9 cellular contexts compared by ENCODE assay signal in the genomic region with DNA sequence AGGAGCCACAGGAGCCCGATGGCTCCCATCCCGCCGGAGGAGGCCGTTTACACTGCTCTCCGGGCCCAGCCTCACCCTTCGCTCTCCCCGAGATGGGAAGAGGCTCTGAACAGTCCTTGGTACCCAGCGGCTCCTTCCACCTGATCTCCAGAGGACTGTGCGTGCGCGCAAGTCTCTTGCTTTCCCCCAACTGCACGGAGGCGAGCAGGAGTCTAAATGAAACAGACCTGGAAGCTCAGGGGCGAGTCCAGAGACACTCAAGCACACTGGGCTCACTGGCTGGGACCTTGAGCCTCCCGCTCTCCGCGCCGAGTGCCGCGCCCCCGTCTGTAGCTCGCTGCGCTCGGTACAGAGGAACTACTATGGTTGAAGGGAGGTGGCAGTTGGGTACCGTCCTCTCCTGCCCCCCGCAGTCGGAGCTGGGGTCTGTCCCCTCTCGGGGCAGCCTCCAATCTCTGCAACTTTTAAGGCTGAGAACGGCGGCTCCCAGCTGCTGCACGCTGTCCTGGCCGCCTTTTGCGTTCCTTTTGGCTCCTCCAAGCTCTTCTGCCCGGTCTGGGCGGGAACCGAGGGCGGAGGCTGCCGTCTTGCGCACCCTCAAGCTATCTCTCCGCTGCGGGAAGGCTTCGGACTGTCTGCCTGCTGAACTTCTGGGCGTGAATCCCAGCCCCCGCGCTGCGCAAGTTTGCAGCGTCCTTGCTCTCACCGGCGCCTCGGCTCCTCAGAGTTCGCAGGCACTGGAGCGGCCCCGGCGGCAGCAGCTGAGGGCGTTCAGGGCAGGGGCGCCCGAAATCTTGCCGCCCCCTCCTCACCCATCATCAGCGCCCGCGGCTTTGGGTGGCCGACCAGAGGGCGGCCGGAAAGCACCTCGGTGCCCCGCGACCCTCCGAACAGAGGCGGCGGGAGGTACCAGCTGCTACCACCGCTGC. TPM values are rescaled to one million over a fixed set of nuclear protein-coding genes. Genes with fewer than 3 reads are reported as not detected.
DNase-seq lines count a peak whose midpoint lies in the region; ATAC-seq and TF ChIP-seq lines count a peak whose summit lies in the region.
"Had no signal": no experiment of that assay in that cellular context is flagged by ENCODE, and none has a peak within 500 bp of the region (broad histone marks: within the 10 kb centered on the region; RNA-seq: fewer than 3 reads in every experiment).

No MANE protein-coding gene starts in this region.

- H3K36me3 Mint-ChIP-seq in nephron progenitor cell (ENCODE audit: low read depth) = no peaks in the 10 kb centered on the region
- H3K36me3 Mint-ChIP-seq in T-helper 2 cell treated with Interferon-gamma antibody and Interleukin-4, amounts not matched to agents 5 μg/mL and 100 μg/mL, for 36 hours (ENCODE audit: low read depth) = no peaks in the 10 kb centered on the region

- H3K27me3 Mint-ChIP-seq in nephron progenitor cell (ENCODE audit: low read depth, poor library complexity) = peaks cover 61% of the 10 kb centered on the region
- H3K27me3 Mint-ChIP-seq in T-helper 2 cell treated with Interferon-gamma antibody and Interleukin-4, amounts not matched to agents 5 μg/mL and 100 μg/mL, for 36 hours (ENCODE audit: low read depth) = peaks cover 39% of the 10 kb centered on the region

- H3K4me1 Mint-ChIP-seq in nephron progenitor cell = peaks cover 11% of the 10 kb centered on the region
- H3K4me1 Mint-ChIP-seq in T-helper 2 cell treated with Interferon-gamma antibody and Interleukin-4, amounts not matched to agents 5 μg/mL and 100 μg/mL, for 36 hours (ENCODE audit: low read depth) = no peaks in the 10 kb centered on the region

- DNase-seq in NCI-H2196 (lab: John Stamatoyannopoulos, UW; ENCODE audit: unreplicated experiment) = peak; percentile 10
- no peak for DNase-seq in NCI-H2196 treated with DMSO at 0.1 percent for 48 hours (lab: John Stamatoyannopoulos, UW; ENCODE audit: unreplicated experiment)
- DNase-seq in nephron progenitor cell = peak; percentile 7
- no peak for DNase-seq in T-helper 2 cell treated with Interferon-gamma antibody and Interleukin-4, amounts not matched to agents 5 μg/mL and 100 μg/mL, for 36 hours (ENCODE audit: low spot score)

- peaks cover 4 to 12% of the 10 kb centered on the region in 2 donors for H3K4me1 ChIP-seq in esophagus (ENCODE audit: control insufficient read depth in 2 of 2, insufficient read depth in 2 of 2, low read length in 1 of 2)

- H3K4me3 ChIP-seq in esophagus (ENCODE audit: low read depth in 1 of 2, low read length in 2 of 2) = peak overlapping the region; percentile 8 to 23

- WGBS in esophagus, 2 donors = 1 to 3% methylated on average over 68 to 71 of the region's 71 CpGs

- ATAC-seq in GM19455 (IDR thresholded peaks at IDR 0.05; ENCODE audit: unreplicated experiment) (no peak), GM21390 (IDR thresholded peaks at IDR 0.05; ENCODE audit: unreplicated experiment) (no peak)

- no peaks in the 10 kb centered on the region for H3K36me3 ChIP-seq in esophagus (ENCODE audit: control insufficient read depth in 2 of 2, insufficient read depth in 2 of 2, low read length in 1 of 2)

- no peaks in the 10 kb centered on the region for H3K9me3 Mint-ChIP-seq in nephron progenitor cell
- H3K9me3 Mint-ChIP-seq in T-helper 2 cell treated with Interferon-gamma antibody and Interleukin-4, amounts not matched to agents 5 μg/mL and 100 μg/mL, for 36 hours = no peaks in the 10 kb centered on the region

- TF ChIP-seq CTCF in nephron progenitor cell (IDR thresholded peaks at IDR 0.05) = no peak

- H3K9me3 ChIP-seq in esophagus (ENCODE audit: control insufficient read depth in 2 of 2, insufficient read depth in 1 of 2, low read depth in 1 of 2, low read length in 1 of 2) = no peaks in the 10 kb centered on the region

- H3K27ac Mint-ChIP-seq in nephron progenitor cell = no peak overlapping the region
- no peak overlapping the region for H3K27ac Mint-ChIP-seq in T-helper 2 cell treated with Interferon-gamma antibody and Interleukin-4, amounts not matched to agents 5 μg/mL and 100 μg/mL, for 36 hours

- H3K4me3 Mint-ChIP-seq in nephron progenitor cell = peak overlapping the region; percentile 79
- H3K4me3 Mint-ChIP-seq in T-helper 2 cell treated with Interferon-gamma antibody and Interleukin-4, amounts not matched to agents 5 μg/mL and 100 μg/mL, for 36 hours = no peak overlapping the region

- peaks cover 0 to 15% of the 10 kb centered on the region in 2 donors for H3K27me3 ChIP-seq in esophagus (ENCODE audit: control insufficient read depth in 1 of 2, insufficient read depth in 2 of 2, low read length in 2 of 2)

- H3K27ac ChIP-seq in esophagus (ENCODE audit: low read depth in 2 of 2, low read length in 1 of 2) = no peak overlapping the region
- H3K27ac ChIP-seq: C4-2B had no signal

TF ChIP-seq in PFSK-1, 5 proteins besides CTCF, POLR2A, EP300 and RAD21:
- TF ChIP-seq TAF1 (IDR thresholded peaks at IDR 0.05; ENCODE audit: borderline replicate concordance, insufficient read depth, low read length) (no peak), POLR2AphosphoS5 (IDR thresholded peaks at IDR 0.05; ENCODE audit: low read depth, low read length) (no peak), FOXP2 (optimal IDR thresholded peaks at IDR 0.05; ENCODE audit: borderline replicate concordance, extremely low read depth, extremely low read length, insufficient read depth) (peak; percentile 8), SIN3A (IDR thresholded peaks at IDR 0.05; ENCODE audit: borderline replicate concordance, insufficient read depth, low read length) (no peak)
- TF ChIP-seq, protein P1, sequence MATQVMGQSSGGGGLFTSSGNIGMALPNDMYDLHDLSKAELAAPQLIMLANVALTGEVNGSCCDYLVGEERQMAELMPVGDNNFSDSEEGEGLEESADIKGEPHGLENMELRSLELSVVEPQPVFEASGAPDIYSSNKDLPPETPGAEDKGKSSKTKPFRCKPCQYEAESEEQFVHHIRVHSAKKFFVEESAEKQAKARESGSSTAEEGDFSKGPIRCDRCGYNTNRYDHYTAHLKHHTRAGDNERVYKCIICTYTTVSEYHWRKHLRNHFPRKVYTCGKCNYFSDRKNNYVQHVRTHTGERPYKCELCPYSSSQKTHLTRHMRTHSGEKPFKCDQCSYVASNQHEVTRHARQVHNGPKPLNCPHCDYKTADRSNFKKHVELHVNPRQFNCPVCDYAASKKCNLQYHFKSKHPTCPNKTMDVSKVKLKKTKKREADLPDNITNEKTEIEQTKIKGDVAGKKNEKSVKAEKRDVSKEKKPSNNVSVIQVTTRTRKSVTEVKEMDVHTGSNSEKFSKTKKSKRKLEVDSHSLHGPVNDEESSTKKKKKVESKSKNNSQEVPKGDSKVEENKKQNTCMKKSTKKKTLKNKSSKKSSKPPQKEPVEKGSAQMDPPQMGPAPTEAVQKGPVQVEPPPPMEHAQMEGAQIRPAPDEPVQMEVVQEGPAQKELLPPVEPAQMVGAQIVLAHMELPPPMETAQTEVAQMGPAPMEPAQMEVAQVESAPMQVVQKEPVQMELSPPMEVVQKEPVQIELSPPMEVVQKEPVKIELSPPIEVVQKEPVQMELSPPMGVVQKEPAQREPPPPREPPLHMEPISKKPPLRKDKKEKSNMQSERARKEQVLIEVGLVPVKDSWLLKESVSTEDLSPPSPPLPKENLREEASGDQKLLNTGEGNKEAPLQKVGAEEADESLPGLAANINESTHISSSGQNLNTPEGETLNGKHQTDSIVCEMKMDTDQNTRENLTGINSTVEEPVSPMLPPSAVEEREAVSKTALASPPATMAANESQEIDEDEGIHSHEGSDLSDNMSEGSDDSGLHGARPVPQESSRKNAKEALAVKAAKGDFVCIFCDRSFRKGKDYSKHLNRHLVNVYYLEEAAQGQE (IDR thresholded peaks at IDR 0.05; ENCODE audit: insufficient read depth in 1 of 2, low read depth in 2 of 2, low read length in 2 of 2) = peak in 1 of 2 experiments; percentile 5; a peak in 3 of 4 replicates
TF ChIP-seq in PFSK-1: peak in this region for 2.

RNA-seq across cellular contexts. Expression of gene ALK, which starts 0.5 kb away (rescaled TPM):
- 0.19 TPM for polyA plus RNA-seq in PFSK-1 (2012; ENCODE audit: insufficient read length, low read depth)
- under 1 TPM; 0.04 to 0.05 TPM for polyA plus RNA-seq in esophagus

Comparison
In these comparisons a context has a peak if more than half of its experiments do, and no peak if none do; other contexts are left out.
1. DNase-seq: peak in NCI-H2196 (single experiment) and nephron progenitor cell (single experiment); none in NCI-H2196 treated with DMSO at 0.1 percent for 48 hours (single experiment) and T-helper 2 cell treated with Interferon-gamma antibody and Interleukin-4, amounts not matched to agents 5 μg/mL and 100 μg/mL, for 36 hours (single experiment).